ENCODE assay signal across 18 cellular contexts in the genomic region with DNA sequence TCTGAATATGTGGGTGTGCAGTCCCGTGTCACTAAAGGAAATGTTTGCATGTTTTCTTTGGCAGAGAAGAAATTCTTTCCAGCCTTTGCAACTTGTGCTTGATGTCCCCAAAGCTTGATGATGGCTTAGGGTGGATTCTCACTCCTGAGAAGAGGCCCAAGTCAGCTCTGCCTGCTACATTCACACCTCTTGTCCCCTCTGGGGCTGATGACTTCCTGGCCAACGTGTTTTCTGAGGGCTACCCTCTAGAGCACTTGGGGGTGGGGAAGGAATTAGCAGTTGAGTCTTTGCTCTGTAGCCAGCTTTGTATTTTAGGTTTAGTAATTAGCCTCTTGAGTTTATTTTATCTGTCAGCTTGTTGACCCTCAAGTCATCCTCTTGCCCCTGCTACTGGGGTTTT. TPM values are rescaled to one million over a fixed set of nuclear protein-coding genes. Genes with fewer than 3 reads are reported as not detected.
DNase-seq lines count a peak whose midpoint lies in the region; ATAC-seq and TF ChIP-seq lines count a peak whose summit lies in the region.
"Had no signal": no experiment of that assay in that cellular context is flagged by ENCODE, and none has a peak within 500 bp of the region (broad histone marks: within the 10 kb centered on the region; RNA-seq: fewer than 3 reads in every experiment).

No MANE protein-coding gene starts in this region.

- H3K4me1 ChIP-seq in HCT116 (ENCODE audit: control insufficient read depth in 1 of 2, insufficient read depth in 2 of 2, low read length in 2 of 2) (peaks cover 7 to 12% of the 10 kb centered on the region in 2 experiments; a peak in 2 of 4 replicates), PC-3 (ENCODE audit: insufficient read depth, low read length) (no peaks in the 10 kb centered on the region), mesendoderm (ENCODE audit: control insufficient read depth, low read depth, low read length) (no peaks in the 10 kb centered on the region)

- H4K8ac ChIP-seq in mesendoderm (ENCODE audit: low read depth, low read length): no peak overlapping the region

- no peaks in the 10 kb centered on the region for H3K27me3 Mint-ChIP-seq in progenitor cell of endocrine pancreas
- H3K27me3 Mint-ChIP-seq: B cell; CD4-positive, alpha-beta T cell had no signal

- ATAC-seq in HCT116 (no peak), PC-3 (no peak)
- ATAC-seq: GM23338 had no signal

- H2AK5ac ChIP-seq in mesendoderm (ENCODE audit: low read length): no peak overlapping the region

- no peak overlapping the region for H3K4ac ChIP-seq in mesendoderm (ENCODE audit: low read depth, low read length)

- H3K9ac ChIP-seq in HCT116 (ENCODE audit: low read length): no peak overlapping the region
- H3K9ac ChIP-seq in PC-3 (ENCODE audit: low read length): no peak overlapping the region
- H3K9ac ChIP-seq in mesendoderm (ENCODE audit: low read length): no peak overlapping the region
- H3K9ac ChIP-seq: BLaER1 treated with 17β-estradiol and CSF1 and Interleukin-3, amounts not matched to agents 10 nM and 100 nM had no signal

- no peak for DNase-seq in HCT116 (ENCODE audit: low read depth, low spot score)
- no peak for DNase-seq in PC-3
- DNase-seq in mesendoderm: peak; percentile 13
- DNase-seq in AG08396 (ENCODE audit: low spot score): no peak
- DNase-seq in progenitor cell of endocrine pancreas (ENCODE audit: low spot score, unreplicated experiment): no peak
- DNase-seq in stimulated activated CD4-positive, alpha-beta T cell treated with anti-CD3 and anti-CD28 coated beads, Interleukin-2, amount 100 ng/mL, for 24 hours: no peak
- DNase-seq: Calu3; CD4-positive, alpha-beta T cell; CD8-positive, alpha-beta memory T cell; DMS53; DMS79 treated with DMSO at 0.1 percent for 48 hours; GF-D8; H9; HFFc6 had no signal

- H3K4me3 ChIP-seq in HCT116 (replicated peaks in 1 of 2; ENCODE audit: low read depth in 1 of 2, low read length in 2 of 2): no peak overlapping the region
- H3K4me3 ChIP-seq in PC-3 (ENCODE audit: low read length): no peak overlapping the region
- H3K4me3 ChIP-seq in mesendoderm (ENCODE audit: low read length): no peak overlapping the region
- H3K4me3 ChIP-seq: BLaER1 treated with 17β-estradiol and CSF1 and Interleukin-3, amounts not matched to agents 10 nM and 100 nM; GM23338 had no signal

- no peaks in the 10 kb centered on the region for H3K36me3 ChIP-seq in HCT116 (ENCODE audit: control insufficient read depth in 1 of 2, insufficient read depth in 2 of 2, low read length in 2 of 2)
- peaks cover 4% of the 10 kb centered on the region; the same call in 1 of the 2 replicates for H3K36me3 ChIP-seq in PC-3 (ENCODE audit: low read depth, low read length)
- no peaks in the 10 kb centered on the region for H3K36me3 ChIP-seq in mesendoderm (ENCODE audit: control insufficient read depth, insufficient read depth, low read length)

- TF ChIP-seq CTCF in HCT116 (IDR thresholded peaks at IDR 0.05 in 2 of 3, conservative IDR thresholded peaks at IDR 0.05 in 1 of 3; ENCODE audit: borderline replicate concordance in 1 of 3, insufficient read depth in 1 of 3, low read depth in 2 of 3, low read length in 2 of 3) (no peak), PC-3 (conservative IDR thresholded peaks at IDR 0.05; ENCODE audit: low read depth, low read length) (no peak), progenitor cell of endocrine pancreas (IDR thresholded peaks at IDR 0.05; ENCODE audit: unreplicated experiment) (no peak)

- no peak overlapping the region for H2BK120ac ChIP-seq in mesendoderm (ENCODE audit: low read depth, low read length)

- no peak overlapping the region for H3K56ac ChIP-seq in mesendoderm (ENCODE audit: low read length)

- no peak overlapping the region for H3K4me3 Mint-ChIP-seq in progenitor cell of endocrine pancreas (ENCODE audit: low read depth)
- H3K4me3 Mint-ChIP-seq: B cell; CD14-positive monocyte; CD4-positive, alpha-beta T cell; CD8-positive, alpha-beta memory T cell; GM23338; H9; HFFc6 had no signal

- POLR2A ChIA-PET in HCT116 (lab: Charles Lee) (no interaction called here), PC-3 (lab: Charles Lee; ENCODE audit: unreplicated experiment) (no interaction called here)

- no peak overlapping the region for H3K27ac ChIP-seq in HCT116 (ENCODE audit: low read depth, low read length)
- H3K27ac ChIP-seq in PC-3 (ENCODE audit: low read length): no peak overlapping the region
- H3K27ac ChIP-seq in mesendoderm (ENCODE audit: low read depth, low read length): no peak overlapping the region
- H3K27ac ChIP-seq: BLaER1 treated with 17β-estradiol and CSF1 and Interleukin-3, amounts not matched to agents 10 nM and 100 nM had no signal

- peaks cover 21% of the 10 kb centered on the region for H3K79me2 ChIP-seq in HCT116 (ENCODE audit: insufficient read depth, low read length)
- no peaks in the 10 kb centered on the region for H3K79me2 ChIP-seq in PC-3 (ENCODE audit: low read length)
- H3K79me2 ChIP-seq in mesendoderm (ENCODE audit: control insufficient read depth, insufficient read depth, low read length): no peaks in the 10 kb centered on the region

- H4K5ac ChIP-seq in mesendoderm (ENCODE audit: low read length): no peak overlapping the region

- H3K79me1 ChIP-seq in mesendoderm (ENCODE audit: low read length): no peaks in the 10 kb centered on the region

- TF ChIP-seq POLR2A in HCT116 (IDR thresholded peaks at IDR 0.05; ENCODE audit: borderline replicate concordance, extremely low read depth, insufficient read depth, insufficient read length): no peak

- no peaks in the 10 kb centered on the region for H3K9me3 Mint-ChIP-seq in progenitor cell of endocrine pancreas (ENCODE audit: low read depth)
- H3K9me3 Mint-ChIP-seq: CD14-positive monocyte; CD4-positive, alpha-beta T cell; CD8-positive, alpha-beta memory T cell; GM23338; H9; HFFc6 had no signal

- no peak overlapping the region for H3K23ac ChIP-seq in mesendoderm (ENCODE audit: low read length)

- H2BK15ac ChIP-seq in mesendoderm (replicated peaks; ENCODE audit: low read depth): no peak overlapping the region

- H3K4me2 ChIP-seq in HCT116 (ENCODE audit: low read length): no peak overlapping the region
- H3K4me2 ChIP-seq in PC-3 (ENCODE audit: low read length): no peak overlapping the region
- H3K4me2 ChIP-seq in mesendoderm (ENCODE audit: low read length): no peak overlapping the region
- H3K4me2 ChIP-seq: GM23338 had no signal

- RAD21 ChIA-PET in HCT116 (lab: Charles Lee; ENCODE audit: low non-redundant PET in 1 of 2, low total read pairs in 2 of 2, uncharacterized antibody in 2 of 2, unreplicated experiment in 2 of 2): no interaction called here

- H3K27me3 ChIP-seq in HCT116 (ENCODE audit: insufficient read depth, low read length) (no peaks in the 10 kb centered on the region), PC-3 (ENCODE audit: low read length) (no peaks in the 10 kb centered on the region), mesendoderm (ENCODE audit: insufficient read depth, low read length, poor library complexity) (no peaks in the 10 kb centered on the region)
- H3K27me3 ChIP-seq: BLaER1 treated with 17β-estradiol and CSF1 and Interleukin-3, amounts not matched to agents 10 nM and 100 nM had no signal

- CTCF ChIA-PET in HCT116 (lab: Charles Lee): no interaction called here
- CTCF ChIA-PET in PC-3 (lab: Charles Lee): no interaction called here

- no peaks in the 10 kb centered on the region for H4K20me1 ChIP-seq in HCT116 (ENCODE audit: insufficient read depth)
- no peaks in the 10 kb centered on the region for H4K20me1 ChIP-seq in PC-3 (ENCODE audit: low read length)

- intact Hi-C loops in HCT116 (cut with micrococcal nuclease) (no loop called here), PC-3 (cut with micrococcal nuclease) (no loop called here)

- peaks cover 26% of the 10 kb centered on the region for H3K4me1 Mint-ChIP-seq in progenitor cell of endocrine pancreas (ENCODE audit: low read depth)
- H3K4me1 Mint-ChIP-seq: B cell; CD8-positive, alpha-beta memory T cell had no signal

- H3K18ac ChIP-seq in mesendoderm (ENCODE audit: low read length): no peak overlapping the region

- H3K9me3 ChIP-seq in HCT116 (ENCODE audit: control insufficient read depth in 1 of 2, insufficient read depth in 1 of 2, low read depth in 1 of 2, low read length in 2 of 2) (no peaks in the 10 kb centered on the region), PC-3 (ENCODE audit: low read length) (no peaks in the 10 kb centered on the region)

- BruUV-seq in HCT116 (replicated peaks; lab: Mats Ljungman, UMichigan): TSS peak; percentile 24
- BruUV-seq in PC-3 (replicated peaks; lab: Mats Ljungman, UMichigan): TSS peak; percentile 12

- no peak for TF ChIP-seq RAD21 in HCT116 (IDR thresholded peaks at IDR 0.05; ENCODE audit: low read depth)

- no CpG with 5 or more reads among the region's 2 CpGs for WGBS in mesendoderm (ENCODE audit: extremely low coverage, insufficient coverage, low lambda C conversion rate)

- H3F3A ChIP-seq in PC-3 (ENCODE audit: low read length, unreplicated experiment): no peaks in the 10 kb centered on the region

- H3K27ac Mint-ChIP-seq in progenitor cell of endocrine pancreas: no peak overlapping the region
- H3K27ac Mint-ChIP-seq: B cell; CD4-positive, alpha-beta T cell; CD8-positive, alpha-beta memory T cell; GM23338; H9; HFFc6 had no signal

- H2AFZ ChIP-seq in HCT116 (ENCODE audit: low read depth, low read length, poor library complexity, severe bottlenecking) (no peak overlapping the region), PC-3 (ENCODE audit: low read length) (no peak overlapping the region)
- H2AFZ ChIP-seq: GM23338 had no signal

- H3K9me2 ChIP-seq in HCT116 (ENCODE audit: insufficient read depth): no peaks in the 10 kb centered on the region
- no peaks in the 10 kb centered on the region for H3K9me2 ChIP-seq in PC-3 (replicated peaks; ENCODE audit: low read length)

- H3K36me3 Mint-ChIP-seq in progenitor cell of endocrine pancreas (ENCODE audit: insufficient read depth): peaks cover 5% of the 10 kb centered on the region

- no peak overlapping the region for H2BK5ac ChIP-seq in mesendoderm (ENCODE audit: low read length)

TF ChIP-seq in HCT116, 20 proteins besides CTCF, POLR2A, EP300 and RAD21 (continues in another document):
- no peak for TF ChIP-seq MAX (IDR thresholded peaks at IDR 0.05)
- no peak for TF ChIP-seq SP1 (IDR thresholded peaks at IDR 0.05; ENCODE audit: low read depth)

RNA-seq across cellular contexts. Expression of gene CYSTM1, which starts 19.7 kb away (rescaled TPM):
- total RNA-seq in HCT116 (2021; ENCODE audit: unreplicated experiment): 56.0 TPM
- 92.6 and 95.7 TPM in 2 replicates for polyA plus RNA-seq in HCT116 (2012)
- 24.3 and 43.3 TPM in 2 replicates for total RNA-seq in PC-3 (2014; rRNA removed)
- polyA plus RNA-seq in mesendoderm (2013, experiment 1 of 2): 21.9 TPM
- 20.3 TPM for polyA plus RNA-seq in mesendoderm (2013, experiment 2 of 2)
- total RNA-seq in progenitor cell of endocrine pancreas: 28.1 and 30.9 TPM in 2 replicates
